1 cellular context compared by ENCODE assay signal in genomic region chrX:152822383-152823086, GRCh38.
TF ChIP-seq lines count a peak whose summit lies in the region.

No MANE protein-coding gene starts in this region.

TF ChIP-seq in IMR-90, 13 proteins besides CTCF, POLR2A, EP300 and RAD21:
- no peak for TF ChIP-seq BHLHE40 (IDR thresholded peaks at IDR 0.05; ENCODE audit: low read depth, low read length)
- TF ChIP-seq CHD1 (IDR thresholded peaks at IDR 0.05; ENCODE audit: low read depth, low read length), result no peak
- TF ChIP-seq MAFK (IDR thresholded peaks at IDR 0.05; ENCODE audit: low read depth, low read length), result no peak
- no peak for TF ChIP-seq ELK1 (IDR thresholded peaks at IDR 0.05; ENCODE audit: borderline replicate concordance, low read depth, low read length)
- TF ChIP-seq NFE2L2 (IDR thresholded peaks at IDR 0.05; ENCODE audit: low read depth, low read length), result no peak
- no peak for TF ChIP-seq MXI1 (IDR thresholded peaks at IDR 0.05; ENCODE audit: borderline replicate concordance, low read depth, low read length)
- TF ChIP-seq RFX5 (IDR thresholded peaks at IDR 0.05; ENCODE audit: low read depth, low read length), result no peak
- no peak for TF ChIP-seq CEBPB (IDR thresholded peaks at IDR 0.05; ENCODE audit: low read depth, low read length)
- TF ChIP-seq MAZ (IDR thresholded peaks at IDR 0.05; ENCODE audit: borderline replicate concordance, low read depth, low read length), result no peak
- TF ChIP-seq FOS (IDR thresholded peaks at IDR 0.05; ENCODE audit: low read depth, low read length), result no peak
- TF ChIP-seq SMC3 (IDR thresholded peaks at IDR 0.05; ENCODE audit: low read depth, low read length), result no peak
- no peak for TF ChIP-seq RCOR1 (IDR thresholded peaks at IDR 0.05; ENCODE audit: insufficient replicate concordance, low read length)
- no peak for TF ChIP-seq USF2 (IDR thresholded peaks at IDR 0.05; ENCODE audit: low read depth, low read length)
